In genomic region chr12:51826881-51827280, GRCh38 we compare ENCODE assay signal across 22 cellular contexts. TPM values are rescaled to one million over a fixed set of nuclear protein-coding genes. Genes with fewer than 3 reads are reported as not detected.
DNase-seq lines count a peak whose midpoint lies in the region; ATAC-seq and TF ChIP-seq lines count a peak whose summit lies in the region.
"Had no signal": no experiment of that assay in that cellular context is flagged by ENCODE, and none has a peak within 500 bp of the region (broad histone marks: within the 10 kb centered on the region; RNA-seq: fewer than 3 reads in every experiment).

No MANE protein-coding gene starts in this region.

- H3K27ac Mint-ChIP-seq in activated naive CD4-positive, alpha-beta T cell treated with anti-CD3 and anti-CD28 coated beads, Interleukin-2, amount 50 U/mL, for 72 hours, result peak overlapping the region; percentile 87 to 90
- H3K27ac Mint-ChIP-seq in activated naive CD4-positive, alpha-beta T cell treated with anti-CD3 and anti-CD28 coated beads, Interleukin-2, amount 10 ng/mL, durations not matched to agents 7 days and 5 days, result no peak overlapping the region
- peak overlapping the region; percentile 49 for H3K27ac Mint-ChIP-seq in dendritic cell treated with granulocyte-macrophage colony-stimulating factor and Interleukin-4, amounts not matched to agents 40 ng/mL and 50 ng/mL, for 4 days
- H3K27ac Mint-ChIP-seq: GM23338 had no signal

- TF ChIP-seq CTCF in HEK293 (tag by site-specific recombination; IDR thresholded peaks at IDR 0.05), result no peak

- POLR2A ChIA-PET in HEK293 (lab: Yijun Ruan, JAX), result no interaction called here

- CTCF ChIA-PET in activated naive CD4-positive, alpha-beta T cell treated with anti-CD3 and anti-CD28 coated beads, Interleukin-2, amount 10 ng/mL, durations not matched to agents 7 days and 5 days (lab: Charles Lee), result no interaction called here
- CTCF ChIA-PET in HEK293 (lab: Yijun Ruan, JAX), result interaction anchor here (1.4 to 4.7 kb wide), 3 partner anchors 12 to 406 kb away, joined by 3 to 54 read pairs (median 26); no protein-coding TSS in a partner anchor

- H3K36me3 Mint-ChIP-seq in activated naive CD4-positive, alpha-beta T cell treated with anti-CD3 and anti-CD28 coated beads, Interleukin-2, amount 50 U/mL, for 72 hours, result no peaks in the 10 kb centered on the region
- no peaks in the 10 kb centered on the region for H3K36me3 Mint-ChIP-seq in activated naive CD4-positive, alpha-beta T cell treated with anti-CD3 and anti-CD28 coated beads, Interleukin-2, amount 10 ng/mL, durations not matched to agents 7 days and 5 days
- no peaks in the 10 kb centered on the region for H3K36me3 Mint-ChIP-seq in dendritic cell treated with granulocyte-macrophage colony-stimulating factor and Interleukin-4, amounts not matched to agents 40 ng/mL and 50 ng/mL, for 4 days (ENCODE audit: low read depth)
- H3K36me3 Mint-ChIP-seq: CD4-positive, CD25-positive, alpha-beta regulatory T cell had no signal

- H3K4me1 Mint-ChIP-seq in activated naive CD4-positive, alpha-beta T cell treated with anti-CD3 and anti-CD28 coated beads, Interleukin-2, amount 10 ng/mL, durations not matched to agents 7 days and 5 days, result peaks cover 24% of the 10 kb centered on the region
- H3K4me1 Mint-ChIP-seq in dendritic cell treated with granulocyte-macrophage colony-stimulating factor and Interleukin-4, amounts not matched to agents 40 ng/mL and 50 ng/mL, for 4 days (ENCODE audit: low read depth), result peaks cover 77% of the 10 kb centered on the region

- H3K4me3 ChIP-seq in HEK293 (ENCODE audit: low read depth, low read length), result no peak overlapping the region
- H3K4me3 ChIP-seq: GM12878, GM23338 had no signal

- H3K36me3 ChIP-seq in HEK293 (ENCODE audit: control insufficient read depth in 2 of 2, insufficient read depth in 1 of 2, low read length in 2 of 2), result no peaks in the 10 kb centered on the region

- no peaks in the 10 kb centered on the region for H3K9me3 ChIP-seq in HEK293 (ENCODE audit: control insufficient read depth, insufficient read depth, low read depth, low read length)

- no peaks in the 10 kb centered on the region for H3K4me1 ChIP-seq in HEK293 (ENCODE audit: control insufficient read depth, insufficient read depth, low read length)

- H3K27me3 Mint-ChIP-seq in activated naive CD4-positive, alpha-beta T cell treated with anti-CD3 and anti-CD28 coated beads, Interleukin-2, amount 10 ng/mL, durations not matched to agents 7 days and 5 days, result peaks cover 63% of the 10 kb centered on the region
- peaks cover 29% of the 10 kb centered on the region for H3K27me3 Mint-ChIP-seq in dendritic cell treated with granulocyte-macrophage colony-stimulating factor and Interleukin-4, amounts not matched to agents 40 ng/mL and 50 ng/mL, for 4 days

- H3K27ac ChIP-seq in HEK293 (ENCODE audit: extremely low read depth, low read depth, low read length), result no peak overlapping the region

- no peak overlapping the region for H3K4me3 Mint-ChIP-seq in activated naive CD4-positive, alpha-beta T cell treated with anti-CD3 and anti-CD28 coated beads, Interleukin-2, amount 10 ng/mL, durations not matched to agents 7 days and 5 days
- peak overlapping the region; percentile 13 for H3K4me3 Mint-ChIP-seq in dendritic cell treated with granulocyte-macrophage colony-stimulating factor and Interleukin-4, amounts not matched to agents 40 ng/mL and 50 ng/mL, for 4 days
- H3K4me3 Mint-ChIP-seq: CD4-positive, CD25-positive, alpha-beta regulatory T cell; GM23338 had no signal

- intact Hi-C loops in dendritic cell treated with granulocyte-macrophage colony-stimulating factor and Interleukin-4, amounts not matched to agents 40 ng/mL and 50 ng/mL, for 4 days (cut with micrococcal nuclease), result no loop called here

- no peaks in the 10 kb centered on the region for H3K9me3 Mint-ChIP-seq in activated naive CD4-positive, alpha-beta T cell treated with anti-CD3 and anti-CD28 coated beads, Interleukin-2, amount 50 U/mL, for 72 hours
- no peaks in the 10 kb centered on the region for H3K9me3 Mint-ChIP-seq in activated naive CD4-positive, alpha-beta T cell treated with anti-CD3 and anti-CD28 coated beads, Interleukin-2, amount 10 ng/mL, durations not matched to agents 7 days and 5 days
- H3K9me3 Mint-ChIP-seq in dendritic cell treated with granulocyte-macrophage colony-stimulating factor and Interleukin-4, amounts not matched to agents 40 ng/mL and 50 ng/mL, for 4 days, result no peaks in the 10 kb centered on the region
- H3K9me3 Mint-ChIP-seq: CD4-positive, CD25-positive, alpha-beta regulatory T cell had no signal

- DNase-seq in activated naive CD4-positive, alpha-beta T cell treated with anti-CD3 and anti-CD28 coated beads, Interleukin-2, amount 50 U/mL, for 72 hours (ENCODE audit: low spot score in 2 of 2), result no peak
- no peak for DNase-seq in activated naive CD4-positive, alpha-beta T cell treated with anti-CD3 and anti-CD28 coated beads, Interleukin-2, amount 10 ng/mL, durations not matched to agents 7 days and 5 days
- DNase-seq in renal cortical epithelial cell (ENCODE audit: low read depth), result peak; percentile 31
- no peak for DNase-seq in NCI-H1436 treated with DMSO at 0.1 percent for 48 hours (lab: John Stamatoyannopoulos, UW)
- DNase-seq in GOT3 (lab: John Stamatoyannopoulos, UW), result no peak
- DNase-seq: ACHN; CD4-positive, CD25-positive, alpha-beta regulatory T cell; DMS153; KG1; NCI-H187; NCI-H2107; NCI-H2227 treated with DMSO at 0.1 percent for 48 hours; NCI-H510A treated with DMSO at 0.1 percent for 48 hours; NCI-H82; RPMI8226; SHP77 treated with DMSO at 0.1 percent for 48 hours had no signal

- no peak for ATAC-seq in activated naive CD4-positive, alpha-beta T cell treated with anti-CD3 and anti-CD28 coated beads, Interleukin-2, amount 50 U/mL, for 72 hours
- ATAC-seq: GM12878, GM23338, HepG2 had no signal

TF ChIP-seq in HEK293, 187 proteins besides CTCF, POLR2A, EP300 and RAD21:
- 0 out of 2 replicates have a peak, but pooled peaks have one; percentile 8 for TF ChIP-seq GLIS1 (tag by site-specific recombination; IDR thresholded peaks at IDR 0.05)
- no peak for TF ChIP-seq ZNF792 (tag by site-specific recombination; IDR thresholded peaks at IDR 0.05)
- TF ChIP-seq ZNF311 (tag by site-specific recombination; IDR thresholded peaks at IDR 0.05; ENCODE audit: borderline replicate concordance), result no peak
- TF ChIP-seq ZBTB8A (tag by site-specific recombination; IDR thresholded peaks at IDR 0.05), result no peak

RNA-seq across cellular contexts. Expression of gene FIGNL2, which starts 21.6 kb away (rescaled TPM):
- under 1 TPM; 0.30 to 0.54 TPM for total RNA-seq in activated naive CD4-positive, alpha-beta T cell treated with anti-CD3 and anti-CD28 coated beads, Interleukin-2, amount 50 U/mL, for 72 hours
- total RNA-seq in renal cortical epithelial cell, result 0.52 and 5.5 TPM in 2 replicates
- total RNA-seq: Daoy, GM12878 had no signal
